Comparison of ENCODE assay signal across 8 cellular contexts in genomic region chr3:181726351-181727121, GRCh38. TPM values are rescaled to one million over a fixed set of nuclear protein-coding genes. Genes with fewer than 3 reads are reported as not detected.
DNase-seq lines count a peak whose midpoint lies in the region; ATAC-seq, FAIRE-seq and TF ChIP-seq lines count a peak whose summit lies in the region.

No MANE protein-coding gene starts in this region.

- CTCF ChIA-PET in K562 (lab: Yijun Ruan, JAX; ENCODE audit: low intra/inter-chr PET ratio), result no interaction called here

- no peak for TF ChIP-seq POLR2A in K562 (conservative IDR thresholded peaks at IDR 0.05)

- H3K9me3 ChIP-seq in K562 (replicated peaks; ENCODE audit: control insufficient read depth, insufficient read depth, low read depth, low read length), result no peaks in the 10 kb centered on the region

- H3K56ac ChIP-seq in mesendoderm (ENCODE audit: low read length), result no peak overlapping the region

- H3K18ac ChIP-seq in mesendoderm (ENCODE audit: low read length), result no peak overlapping the region

- no peaks in the 10 kb centered on the region for H3K36me3 ChIP-seq in K562 (ENCODE audit: control insufficient read depth, insufficient read depth, low read length)
- H3K36me3 ChIP-seq in mesendoderm (ENCODE audit: control insufficient read depth, insufficient read depth, low read length), result no peaks in the 10 kb centered on the region

- TF ChIP-seq RAD21 in K562 (CRISPR knock-in tag; conservative IDR thresholded peaks at IDR 0.05 in 1 of 2, IDR thresholded peaks at IDR 0.05 in 1 of 2), result no peak

- no peak overlapping the region for H4K5ac ChIP-seq in mesendoderm (ENCODE audit: low read length)

- H3K4me3 ChIP-seq in K562 (no peak overlapping the region), mesendoderm (ENCODE audit: low read length) (no peak overlapping the region)

- H3K27ac ChIP-seq in K562 (ENCODE audit: extremely low read depth, low read depth, low read length), result no peak overlapping the region
- no peak overlapping the region for H3K27ac ChIP-seq in mesendoderm (ENCODE audit: low read depth, low read length)

- no peak overlapping the region for H2BK5ac ChIP-seq in mesendoderm (ENCODE audit: low read length)

- no peaks in the 10 kb centered on the region for H4K20me1 ChIP-seq in K562 (replicated peaks; ENCODE audit: control insufficient read depth, insufficient read depth, low read length)

- peaks cover 17% of the 10 kb centered on the region for H3K4me1 Mint-ChIP-seq in stimulated activated naive CD8-positive, alpha-beta T cell treated with anti-CD3 and anti-CD28 coated beads, Interleukin-15, Interleukin-2, amounts not matched to agents 100 ng/mL and 50 ng/mL, for 24 hours (ENCODE audit: low read depth)

- POLR2A ChIA-PET in K562 (lab: Yijun Ruan, JAX), result interaction anchor here (0.5 kb wide), 1 partner anchor 909 kb away, joined by 3 read pairs; no protein-coding TSS in a partner anchor

- 13% methylated on average over 32 of the region's 47 CpGs for WGBS in K562 (ENCODE audit: insufficient coverage, low coverage, missing lambda C conversion rate)
- WGBS in mesendoderm (ENCODE audit: extremely low coverage, insufficient coverage, low lambda C conversion rate), result no CpG with 5 or more reads among the region's 47 CpGs

- H4K8ac ChIP-seq in mesendoderm (ENCODE audit: low read depth, low read length), result no peak overlapping the region

- ATAC-seq in stimulated activated naive CD8-positive, alpha-beta T cell treated with anti-CD3 and anti-CD28 coated beads, Interleukin-15, Interleukin-2, amounts not matched to agents 100 U/mL and 50 U/mL, for 24 hours, result no peak
- ATAC-seq in K562 (no peak; the same call in 2 of the 3 replicates), HG03442 (IDR thresholded peaks at IDR 0.05; ENCODE audit: unreplicated experiment) (no peak), GM21390 (IDR thresholded peaks at IDR 0.05; ENCODE audit: unreplicated experiment) (no peak), HG02678 (IDR thresholded peaks at IDR 0.05; ENCODE audit: unreplicated experiment) (no peak), GM21381 (IDR thresholded peaks at IDR 0.05; ENCODE audit: unreplicated experiment) (no peak)

- no peak for TF ChIP-seq EP300 in K562 (IDR thresholded peaks at IDR 0.05; ENCODE audit: low read length)

- no TSS peak for BruUV-seq in K562 (replicated peaks; lab: Mats Ljungman, UMichigan)

- peaks cover 20 to 54% of the 10 kb centered on the region in 2 experiments for H3K27me3 ChIP-seq in K562 (ENCODE audit: control insufficient read depth in 2 of 2, insufficient read depth in 2 of 2, low read length in 2 of 2)
- H3K27me3 ChIP-seq in mesendoderm (ENCODE audit: insufficient read depth, low read length, poor library complexity), result peaks cover 59% of the 10 kb centered on the region

- H3K9me3 Mint-ChIP-seq in stimulated activated naive CD8-positive, alpha-beta T cell treated with anti-CD3 and anti-CD28 coated beads, Interleukin-15, Interleukin-2, amounts not matched to agents 100 ng/mL and 50 ng/mL, for 24 hours, result peaks cover 12% of the 10 kb centered on the region

- no peak for TF ChIP-seq CTCF in K562 (IDR thresholded peaks at IDR 0.05 in 2 of 3, conservative IDR thresholded peaks at IDR 0.05 in 1 of 3; ENCODE audit: insufficient read depth in 2 of 3, low read depth in 1 of 3, low read length in 3 of 3)

- no peak for DNase-seq in stimulated activated naive CD8-positive, alpha-beta T cell treated with anti-CD3 and anti-CD28 coated beads, Interleukin-15, Interleukin-2, amounts not matched to agents 100 U/mL and 50 U/mL, for 24 hours
- no peak for DNase-seq in K562 (ENCODE audit: extremely low read depth in 1 of 4, low spot score in 3 of 4)
- DNase-seq in mesendoderm, result peak; percentile 75

- H2AK5ac ChIP-seq in mesendoderm (ENCODE audit: low read length), result no peak overlapping the region

- no peak overlapping the region for H3K23ac ChIP-seq in mesendoderm (ENCODE audit: low read length)

- H3K4ac ChIP-seq in mesendoderm (ENCODE audit: low read depth, low read length), result no peak overlapping the region

- peaks cover 20% of the 10 kb centered on the region for H3K36me3 Mint-ChIP-seq in stimulated activated naive CD8-positive, alpha-beta T cell treated with anti-CD3 and anti-CD28 coated beads, Interleukin-15, Interleukin-2, amounts not matched to agents 100 ng/mL and 50 ng/mL, for 24 hours (ENCODE audit: low read depth)

- no peak for FAIRE-seq in K562 (lab: Jason Lieb, UNC)

- in situ Hi-C loops in K562 (cut with MboI), result no loop called here

- H3K4me1 ChIP-seq in K562 (replicated peaks in 1 of 2; ENCODE audit: control insufficient read depth in 2 of 2, insufficient read depth in 2 of 2, low read length in 2 of 2) (peaks cover 0 to 4% of the 10 kb centered on the region in 2 experiments; a peak in 2 of 5 replicates), mesendoderm (ENCODE audit: control insufficient read depth, low read depth, low read length) (peaks cover 7% of the 10 kb centered on the region)

- H3K4me3 Mint-ChIP-seq in stimulated activated naive CD8-positive, alpha-beta T cell treated with anti-CD3 and anti-CD28 coated beads, Interleukin-15, Interleukin-2, amounts not matched to agents 100 ng/mL and 50 ng/mL, for 24 hours, result peak overlapping the region; percentile 70

- H3K27me3 Mint-ChIP-seq in stimulated activated naive CD8-positive, alpha-beta T cell treated with anti-CD3 and anti-CD28 coated beads, Interleukin-15, Interleukin-2, amounts not matched to agents 100 ng/mL and 50 ng/mL, for 24 hours, result peaks cover 99% of the 10 kb centered on the region

- H3K79me2 ChIP-seq in K562 (ENCODE audit: control insufficient read depth, insufficient read depth, low read length) (no peaks in the 10 kb centered on the region), mesendoderm (ENCODE audit: control insufficient read depth, insufficient read depth, low read length) (no peaks in the 10 kb centered on the region)

- no peaks in the 10 kb centered on the region for H3K9me1 ChIP-seq in K562 (ENCODE audit: control insufficient read depth, insufficient read depth, low read length)

- no peak overlapping the region for H2BK120ac ChIP-seq in mesendoderm (ENCODE audit: low read depth, low read length)

- no peak overlapping the region for H2AFZ ChIP-seq in K562 (ENCODE audit: low read depth, low read length)

- intact Hi-C loops in K562 (cut with micrococcal nuclease), result no loop called here

- H2BK15ac ChIP-seq in mesendoderm (replicated peaks; ENCODE audit: low read depth), result no peak overlapping the region

- H3K27ac Mint-ChIP-seq in stimulated activated naive CD8-positive, alpha-beta T cell treated with anti-CD3 and anti-CD28 coated beads, Interleukin-15, Interleukin-2, amounts not matched to agents 100 ng/mL and 50 ng/mL, for 24 hours, result no peak overlapping the region

- no peak overlapping the region for H3K4me2 ChIP-seq in K562 (ENCODE audit: insufficient read depth, low read length)
- peak overlapping the region; percentile 61 for H3K4me2 ChIP-seq in mesendoderm (ENCODE audit: low read length)

- H3K9ac ChIP-seq in K562 (ENCODE audit: insufficient read depth in 1 of 2, low read depth in 2 of 2, low read length in 2 of 2) (no peak overlapping the region), mesendoderm (ENCODE audit: low read length) (no peak overlapping the region)

- H3K79me1 ChIP-seq in mesendoderm (ENCODE audit: low read length), result no peaks in the 10 kb centered on the region

TF ChIP-seq in K562, 482 proteins besides CTCF, POLR2A, EP300 and RAD21 (continues in another document):
- TF ChIP-seq E2F6 (IDR thresholded peaks at IDR 0.05; ENCODE audit: borderline replicate concordance in 1 of 2, extremely low read depth in 1 of 2, insufficient read depth in 1 of 2, insufficient read length in 1 of 2, low read depth in 1 of 2, low read length in 1 of 2, poor library complexity in 1 of 2, severe bottlenecking in 1 of 2), result peak in 1 of 2 experiments; percentile 80

RNA-seq across cellular contexts. Expression of gene SOX2, which starts 14.8 kb away (rescaled TPM):
- not detected in 2 replicates for total RNA-seq in K562 (2011; cell fraction: chromatin; rRNA removed; ENCODE audit: low replicate concordance)
- not detected in 2 replicates for total RNA-seq in K562 (2011; cell fraction: nucleolus; rRNA removed)
- not detected in 2 replicates for total RNA-seq in K562 (2011; cell fraction: nucleoplasm; rRNA removed)
- not detected in 2 replicates for total RNA-seq in K562 (2014; rRNA removed)
- not detected in 2 replicates for total RNA-seq in K562 (2014; rRNA removed; fragmentation: Illumina TruSeq; extraction: Trizol)
- not detected in 2 replicates for total RNA-seq in K562 (2015; rRNA removed; fragmentation: Illumina TruSeq; extraction: Trizol)
- total RNA-seq in K562 (2021), result 0.07 and 0.13 TPM in 2 replicates
- not detected in 2 replicates for polyA plus RNA-seq in K562 (2011; rRNA removed)
- polyA plus RNA-seq in K562 (2011; cell fraction: cytosol; rRNA removed), result not detected in 2 replicates
- not detected in 2 replicates for polyA plus RNA-seq in K562 (2011; cell fraction: nucleus; rRNA removed)
- not detected in 2 replicates for polyA plus RNA-seq in K562 (2012)
- not detected in 2 replicates for polyA plus RNA-seq in K562 (2014; fragmentation: Illumina TruSeq; extraction: Trizol)
- polyA plus RNA-seq in K562 (2014; fragmentation: Nextera tagmentation; extraction: Ambion mirVana), result not detected
- not detected in 2 replicates for polyA plus RNA-seq in K562 (2014; rRNA removed)
- polyA minus RNA-seq in K562 (2011; rRNA and poly(A)+ RNA removed), result not detected in 2 replicates
- not detected in 2 replicates for polyA minus RNA-seq in K562 (2011; cell fraction: cytosol; rRNA and poly(A)+ RNA removed)
- not detected in 2 replicates for polyA minus RNA-seq in K562 (2011; cell fraction: nucleus; rRNA and poly(A)+ RNA removed)
- 35.8 TPM for polyA plus RNA-seq in mesendoderm (2013, experiment 1 of 2)
- polyA plus RNA-seq in mesendoderm (2013, experiment 2 of 2), result 42.3 TPM
